Comparison of ENCODE assay signal across 19 cellular contexts in genomic region chr16:11697319-11697718, GRCh38. TPM values are rescaled to one million over a fixed set of nuclear protein-coding genes. Genes with fewer than 3 reads are reported as not detected.
DNase-seq lines count a peak whose midpoint lies in the region; ATAC-seq lines count a peak whose summit lies in the region.
"Had no signal": no experiment of that assay in that cellular context is flagged by ENCODE, and none has a peak within 500 bp of the region (broad histone marks: within the 10 kb centered on the region; RNA-seq: fewer than 3 reads in every experiment).

No MANE protein-coding gene starts in this region.

- H3K27ac Mint-ChIP-seq in T-helper 17 cell, result peak overlapping the region; percentile 83
- H3K27ac Mint-ChIP-seq in naive thymus-derived CD8-positive, alpha-beta T cell, result peak overlapping the region in 7 of 10 donors; percentile 21 to 79 (median 56)
- H3K27ac Mint-ChIP-seq: HFFc6 had no signal

- H3K27me3 ChIP-seq in BLaER1, result no peaks in the 10 kb centered on the region
- H3K27me3 ChIP-seq: ascending aorta, stomach, upper lobe of right lung had no signal

- H3K4me2 ChIP-seq in BLaER1, result no peak overlapping the region

- H3K27me3 Mint-ChIP-seq in T-helper 17 cell, result no peaks in the 10 kb centered on the region
- no peaks in the 10 kb centered on the region for H3K27me3 Mint-ChIP-seq in naive thymus-derived CD8-positive, alpha-beta T cell

- ATAC-seq in T-helper 17 cell (no peak), HG02981 (IDR thresholded peaks at IDR 0.05; ENCODE audit: unreplicated experiment) (no peak)
- ATAC-seq in naive thymus-derived CD8-positive, alpha-beta T cell, result no peak
- ATAC-seq: left cardiac atrium, psoas muscle, SK-N-SH treated with all-trans-retinoic acid at 6 μM for 48 hours, upper lobe of right lung had no signal

- DNase-seq in Ammon's horn (ENCODE audit: low spot score) (peak; percentile 76), T-helper 17 cell (no peak), NCI-H774 (lab: John Stamatoyannopoulos, UW) (no peak), SKM-1 treated with dmso at 0.1 percent for 144 hours (lab: John Stamatoyannopoulos, UW; ENCODE audit: unreplicated experiment) (no peak)
- no peak for DNase-seq in naive thymus-derived CD8-positive, alpha-beta T cell
- DNase-seq: activated CD4-positive, CD25-positive, alpha-beta regulatory T cell treated with anti-CD3 and anti-CD28 coated beads, Interleukin-2, amount 50 U/mL, for 72 hours; endodermal cell; HFFc6; left cardiac atrium; NCI-H1417; nephron progenitor cell; psoas muscle; small intestine; stomach; upper lobe of right lung had no signal

- H3K4me3 ChIP-seq in BLaER1, result no peak overlapping the region
- H3K4me3 ChIP-seq: ascending aorta, psoas muscle, stomach, upper lobe of right lung had no signal

- H3K4me1 ChIP-seq in BLaER1, result peaks cover 14% of the 10 kb centered on the region
- H3K4me1 ChIP-seq: ascending aorta had no signal

- H3K9me3 ChIP-seq in BLaER1 (no peaks in the 10 kb centered on the region), T-helper 17 cell (ENCODE audit: control insufficient read depth, low read length, poor library complexity, severe bottlenecking) (no peaks in the 10 kb centered on the region)
- H3K9me3 ChIP-seq: ascending aorta, psoas muscle, stomach, upper lobe of right lung had no signal

- no peak overlapping the region for H3K4me3 Mint-ChIP-seq in T-helper 17 cell
- no peak overlapping the region for H3K4me3 Mint-ChIP-seq in naive thymus-derived CD8-positive, alpha-beta T cell
- H3K4me3 Mint-ChIP-seq: endodermal cell, HFFc6, nephron progenitor cell had no signal

- H3K4me1 Mint-ChIP-seq in T-helper 17 cell, result peaks cover 39% of the 10 kb centered on the region
- peaks cover 17 to 39% (median 33%) of the 10 kb centered on the region in 4 donors for H3K4me1 Mint-ChIP-seq in naive thymus-derived CD8-positive, alpha-beta T cell
- H3K4me1 Mint-ChIP-seq: nephron progenitor cell had no signal

- POLR2A ChIA-PET in naive thymus-derived CD8-positive, alpha-beta T cell (lab: Charles Lee), result no interaction called here

- H3K27ac ChIP-seq in BLaER1, result peak overlapping the region; percentile 50; the same call in 1 of the 2 replicates
- H3K27ac ChIP-seq: ascending aorta, psoas muscle, upper lobe of right lung had no signal

- peaks cover 87% of the 10 kb centered on the region for H3K36me3 ChIP-seq in BLaER1

- H3K36me3 Mint-ChIP-seq in T-helper 17 cell (ENCODE audit: low read depth), result peaks cover 12% of the 10 kb centered on the region
- H3K36me3 Mint-ChIP-seq in naive thymus-derived CD8-positive, alpha-beta T cell, result peaks cover 0 to 87% (median 7%) of the 10 kb centered on the region in 3 donors

- H3K9me3 Mint-ChIP-seq in naive thymus-derived CD8-positive, alpha-beta T cell, result no peaks in the 10 kb centered on the region
- H3K9me3 Mint-ChIP-seq: endodermal cell, HFFc6, nephron progenitor cell had no signal

- peaks cover 8% of the 10 kb centered on the region; the same call in 1 of the 2 replicates for H4K20me1 ChIP-seq in BLaER1

- no peak overlapping the region for H3K9ac ChIP-seq in BLaER1

RNA-seq across cellular contexts. Expression of gene SNN, which starts 29.1 kb away (rescaled TPM):
- 10 to 100 TPM; 27.8 to 89.7 TPM for total RNA-seq in T-helper 17 cell
- 10 to 100 TPM; 24.4 to 25.9 TPM for total RNA-seq in naive thymus-derived CD8-positive, alpha-beta T cell
- 10 to 100 TPM; 16.0 to 26.9 (median 19.0) TPM for polyA plus RNA-seq in naive thymus-derived CD8-positive, alpha-beta T cell

RNA-seq across cellular contexts. Expression of gene TXNDC11, which starts 45.3 kb away (rescaled TPM):
- total RNA-seq in T-helper 17 cell, result 100 to 1,000 TPM in 1 of 2 donors, 10 to 100 TPM in 1; 87.5 to 103 TPM
- 10 to 100 TPM; 35.3 to 41.8 TPM for total RNA-seq in naive thymus-derived CD8-positive, alpha-beta T cell
- 10 to 100 TPM; 31.8 to 46.8 (median 35.4) TPM for polyA plus RNA-seq in naive thymus-derived CD8-positive, alpha-beta T cell
